32 cellular contexts compared by ENCODE assay signal in genomic region chr1:57572016-57572415, GRCh38.
"Had no signal": no experiment of that assay in that cellular context is flagged by ENCODE, and none has a peak within 500 bp of the region (broad histone marks: within the 10 kb centered on the region; RNA-seq: fewer than 3 reads in every experiment).

No MANE protein-coding gene starts in this region.

- H3K9me3 ChIP-seq: MG63, SJSA1, SK-N-SH had no signal

- H3K36me3 ChIP-seq: MG63, SJSA1 had no signal

- H3K4me3 ChIP-seq: K562, MG63, PC-9, SJSA1 had no signal

- H3K9ac ChIP-seq: SK-N-SH had no signal

- H3K27ac ChIP-seq: PC-9, SJSA1 had no signal

- ATAC-seq: K562, Panc1 had no signal

- H3K27me3 ChIP-seq: MG63, SJSA1 had no signal

- DNase-seq: Kasumi-1, KG1, MG63, NCI-H1048, NCI-H1092 treated with DMSO at 0.1 percent for 48 hours, NCI-H1105 treated with DMSO at 0.1 percent for 48 hours, NCI-H1417, NCI-H1436, NCI-H146, NCI-H1694, NCI-H187, NCI-H1930, NCI-H2029 treated with DMSO at 0.1 percent for 48 hours, NCI-H2081 treated with DMSO at 0.1 percent for 48 hours, NCI-H2107, NCI-H2171, NCI-H226, NCI-H446 treated with DMSO at 0.1 percent for 48 hours, NCI-H510A, NCI-H524, NCI-H526, NCI-H69, NCI-H748 treated with DMSO at 0.1 percent for 48 hours, NCI-H82, PC-9, Right ventricle myocardium superior, SHP77 treated with DMSO at 0.1 percent for 48 hours, SK-N-SH, SW 1271 had no signal

- H3K4me2 ChIP-seq: PC-9, SK-N-SH had no signal

- H3K4me1 ChIP-seq: SJSA1 had no signal

- H2AFZ ChIP-seq: PC-9 had no signal
